Comparison of ENCODE assay signal across 20 cellular contexts in the genomic region with DNA sequence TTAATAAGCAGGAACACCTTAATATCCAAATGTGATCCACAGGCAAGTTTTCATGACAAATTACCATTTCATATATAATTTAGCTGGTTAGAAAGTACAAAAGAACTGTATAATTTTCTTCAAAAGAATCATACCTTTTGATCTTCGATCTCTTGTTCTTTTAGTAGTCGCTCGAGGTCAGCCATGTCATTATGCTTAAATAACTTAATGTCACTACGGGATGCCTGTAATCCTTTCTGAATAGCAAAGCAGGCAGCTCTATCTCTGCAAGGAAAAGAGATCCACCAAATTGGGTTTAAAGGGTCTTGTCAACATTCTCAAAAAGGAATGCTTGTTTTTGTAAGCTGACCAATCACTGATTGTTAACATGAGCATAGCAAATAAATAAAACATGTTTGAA.
"Had no signal": no experiment of that assay in that cellular context is flagged by ENCODE, and none has a peak within 500 bp of the region (broad histone marks: within the 10 kb centered on the region; RNA-seq: fewer than 3 reads in every experiment).

No MANE protein-coding gene starts in this region.

- H3K27ac Mint-ChIP-seq: activated B cell treated with CpG ODN at 0.5 μM for 24 hours; activated CD4-positive, alpha-beta memory T cell treated with anti-CD3 and anti-CD28 coated beads for 36 hours; activated T-helper 2 cell treated with anti-CD3 and anti-CD28 coated beads, Interferon-gamma antibody, Interleukin-2, Interleukin-4, amounts not matched to agents 10 μg/mL and 5 μg/mL and 100 μg/mL, durations not matched to agents 14 hours and 24 hours and 36 hours; endodermal cell; stimulated activated memory B cell treated with anti-CD40 and anti-IgM and Interleukin-4, amounts not matched to agents 10 μg/mL and 1 μg/mL and 100 μg/mL, for 72 hours; T-helper 2 cell treated with Interferon-gamma antibody and Interleukin-4, amounts not matched to agents 5 μg/mL and 100 μg/mL, for 36 hours had no signal

- ATAC-seq: left lobe of liver; stimulated activated memory B cell treated with anti-CD40 and anti-IgM and Interleukin-4, amounts not matched to agents 10 μg/mL and 1 μg/mL and 100 μg/mL, for 72 hours; upper lobe of right lung had no signal

- H3K4me1 Mint-ChIP-seq: activated B cell treated with CpG ODN at 0.5 μM for 24 hours; stimulated activated memory B cell treated with anti-CD40 and anti-IgM and Interleukin-4, amounts not matched to agents 10 μg/mL and 1 μg/mL and 100 μg/mL, for 72 hours had no signal

- DNase-seq: activated B cell treated with CpG ODN at 0.5 μM for 24 hours; activated CD4-positive, alpha-beta memory T cell treated with anti-CD3 and anti-CD28 coated beads for 36 hours; activated CD4-positive, alpha-beta T cell treated with anti-CD3 and anti-CD28 coated beads for 4 hours; activated naive CD4-positive, alpha-beta T cell treated with Interleukin-2 at 50 U/mL for 16 hours; anterior cingulate cortex; caudate nucleus; endodermal cell; foreskin melanocyte; glutamatergic neuron; hypothalamus; kidney; midbrain; sigmoid colon; stimulated activated CD4-positive, alpha-beta T cell treated with anti-CD3 and anti-CD28 coated beads, Interleukin-4, amount 100 ng/mL, for 24 hours; upper lobe of right lung had no signal

- H3K27me3 Mint-ChIP-seq: activated B cell treated with CpG ODN at 0.5 μM for 24 hours; activated CD4-positive, alpha-beta memory T cell treated with anti-CD3 and anti-CD28 coated beads for 36 hours; brain; stimulated activated memory B cell treated with anti-CD40 and anti-IgM and Interleukin-4, amounts not matched to agents 10 μg/mL and 1 μg/mL and 100 μg/mL, for 72 hours had no signal

- H3K4me3 Mint-ChIP-seq: activated B cell treated with CpG ODN at 0.5 μM for 24 hours; activated CD4-positive, alpha-beta memory T cell treated with anti-CD3 and anti-CD28 coated beads for 36 hours; brain; endodermal cell; stimulated activated memory B cell treated with anti-CD40 and anti-IgM and Interleukin-4, amounts not matched to agents 10 μg/mL and 1 μg/mL and 100 μg/mL, for 72 hours; T-helper 2 cell treated with Interferon-gamma antibody and Interleukin-4, amounts not matched to agents 5 μg/mL and 100 μg/mL, for 36 hours had no signal
